In genomic region chr17:55757659-55758058, GRCh38 we compare ENCODE assay signal across 16 cellular contexts.
DNase-seq lines count a peak whose midpoint lies in the region; ATAC-seq lines count a peak whose summit lies in the region.
"Had no signal": no experiment of that assay in that cellular context is flagged by ENCODE, and none has a peak within 500 bp of the region (broad histone marks: within the 10 kb centered on the region; RNA-seq: fewer than 3 reads in every experiment).

No MANE protein-coding gene starts in this region.

- DNase-seq in AG08395 (ENCODE audit: low spot score) (no peak), foreskin melanocyte (no peak)
- DNase-seq: CD8-positive, alpha-beta T cell; GF-D8; Kasumi-1; NCI-H1417 treated with DMSO at 0.1 percent for 48 hours; NCI-H2029 treated with DMSO at 0.1 percent for 48 hours; NCI-H510A treated with DMSO at 0.1 percent for 48 hours; Peyer's patch; Right ventricle myocardium superior; T-helper 17 cell had no signal

- H3K27ac ChIP-seq in cingulate gyrus (ENCODE audit: low read depth, low read length): peak overlapping the region; percentile 6
- H3K27ac ChIP-seq: Peyer's patch had no signal

- ATAC-seq in GM18909 (IDR thresholded peaks at IDR 0.05; ENCODE audit: poor library complexity, unreplicated experiment) (peak; percentile 70), GM21390 (IDR thresholded peaks at IDR 0.05; ENCODE audit: unreplicated experiment) (peak; percentile 73), HG02798 (IDR thresholded peaks at IDR 0.05; ENCODE audit: poor library complexity, unreplicated experiment) (peak; percentile 65), GM21723 (IDR thresholded peaks at IDR 0.05; ENCODE audit: unreplicated experiment) (no peak)
- ATAC-seq: CD8-positive, alpha-beta T cell; T-helper 17 cell had no signal
